In the genomic region with DNA sequence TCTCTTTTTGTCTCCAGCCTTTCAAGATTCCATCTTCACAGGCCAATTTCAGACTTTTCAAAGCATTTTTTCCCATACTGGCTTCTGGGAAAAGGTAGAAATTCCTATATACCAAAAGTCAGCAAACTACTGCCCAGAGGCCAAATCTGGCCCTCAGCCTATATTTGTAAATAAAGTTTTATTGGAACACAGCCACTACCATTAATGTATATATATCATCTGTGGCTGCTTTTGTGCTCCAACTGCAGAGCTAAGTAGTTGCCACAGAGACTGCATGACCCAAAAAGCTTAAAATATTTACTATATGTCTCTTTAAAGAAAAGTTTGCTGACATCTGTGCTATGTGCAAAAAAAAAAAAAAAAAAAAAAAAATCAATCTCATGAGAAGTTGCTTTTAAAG, we compare ENCODE assay signal across 9 cellular contexts.
"Had no signal": no experiment of that assay in that cellular context is flagged by ENCODE, and none has a peak within 500 bp of the region (broad histone marks: within the 10 kb centered on the region; RNA-seq: fewer than 3 reads in every experiment).

No MANE protein-coding gene starts in this region.

- H3K27ac ChIP-seq: HL-60, KMS-11 had no signal

- FAIRE-seq: HepG2, HTR-8/SVneo had no signal

- H3K27ac Mint-ChIP-seq: IgD-negative memory B cell had no signal

- DNase-seq: IMR-90, Karpas-422, KBM-7, KG1 had no signal

- H3K4me2 ChIP-seq: KMS-11 had no signal

- H3K9ac ChIP-seq: KMS-11 had no signal

- H3K36me3 Mint-ChIP-seq: IgD-negative memory B cell had no signal

- ATAC-seq: HepG2 had no signal

- H3K4me3 Mint-ChIP-seq: IgD-negative memory B cell had no signal
